ENCODE assay signal across 1 cellular context in genomic region chr5:154135125-154135524, GRCh38.
TF ChIP-seq lines count a peak whose summit lies in the region.

No MANE protein-coding gene starts in this region.

TF ChIP-seq in H1, 55 proteins besides CTCF, POLR2A, EP300 and RAD21 (continued from another document):
- TF ChIP-seq CHD7 (IDR thresholded peaks at IDR 0.05; ENCODE audit: insufficient replicate concordance, low read length) (no peak), EGR1 (IDR thresholded peaks at IDR 0.05; ENCODE audit: borderline replicate concordance, low read depth, low read length) (no peak), NRF1 (IDR thresholded peaks at IDR 0.05; ENCODE audit: low read depth, low read length) (no peak), HDAC2 (IDR thresholded peaks at IDR 0.05; ENCODE audit: borderline replicate concordance in 1 of 2, low read depth in 2 of 2, low read length in 2 of 2) (no peak), TEAD4 (IDR thresholded peaks at IDR 0.05; ENCODE audit: low read depth, low read length) (no peak), TBP (IDR thresholded peaks at IDR 0.05; ENCODE audit: low read depth, low read length) (no peak)
TF ChIP-seq in H1: peak in this region for 0.
